10 cellular contexts compared by ENCODE assay signal in the genomic region with DNA sequence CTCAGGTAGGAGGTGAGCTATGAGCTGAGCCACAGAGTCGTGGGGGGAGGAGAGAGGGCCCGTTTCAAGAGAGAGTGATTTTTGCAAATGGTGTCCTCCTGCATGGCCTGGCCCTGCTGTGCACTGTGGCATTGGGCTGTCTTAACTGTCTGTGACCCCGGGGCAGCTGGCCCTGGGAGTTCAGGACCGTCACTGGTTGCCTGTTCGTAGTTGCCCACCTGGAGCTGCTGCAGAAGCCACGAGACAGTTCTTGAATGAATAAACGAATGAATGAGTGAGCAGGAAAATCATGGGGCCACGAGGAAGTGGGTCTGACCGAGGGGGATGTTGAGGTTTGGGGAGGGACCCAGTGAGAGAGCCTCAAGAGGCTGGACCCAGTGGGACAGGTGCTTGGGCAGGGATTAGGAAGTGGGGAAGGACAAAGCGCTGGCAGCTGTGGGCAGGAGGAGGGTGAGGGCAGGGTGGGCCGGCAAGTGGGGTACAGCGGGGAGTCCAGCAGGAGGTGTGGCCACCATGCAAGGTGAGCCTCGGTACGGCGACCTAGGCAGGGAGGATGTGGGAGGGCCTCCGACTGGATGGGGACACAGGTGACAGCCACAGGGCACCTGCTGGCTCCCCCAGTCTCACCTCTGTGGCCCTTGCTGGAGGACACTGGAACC. TPM values are rescaled to one million over a fixed set of nuclear protein-coding genes. Genes with fewer than 3 reads are reported as not detected.
DNase-seq lines count a peak whose midpoint lies in the region; ATAC-seq and TF ChIP-seq lines count a peak whose summit lies in the region.
"Had no signal": no experiment of that assay in that cellular context is flagged by ENCODE, and none has a peak within 500 bp of the region (broad histone marks: within the 10 kb centered on the region; RNA-seq: fewer than 3 reads in every experiment).

No MANE protein-coding gene starts in this region.

- H3K4me3 Mint-ChIP-seq in T-helper 2 cell treated with Interferon-gamma antibody and Interleukin-4, amounts not matched to agents 5 μg/mL and 100 μg/mL, for 36 hours = peak overlapping the region; percentile 81
- H3K4me3 Mint-ChIP-seq in endothelial cell (ENCODE audit: unreplicated experiment) = no peak overlapping the region

- ATAC-seq in heart right ventricle = no peak
- ATAC-seq in aorta (ENCODE audit: low FRiP score) = no peak
- ATAC-seq in GM21528 (IDR thresholded peaks at IDR 0.05; ENCODE audit: low FRiP score, unreplicated experiment) = no peak

- peak overlapping the region; percentile 83 for H3K27ac Mint-ChIP-seq in T-helper 2 cell treated with Interferon-gamma antibody and Interleukin-4, amounts not matched to agents 5 μg/mL and 100 μg/mL, for 36 hours
- H3K27ac Mint-ChIP-seq in endothelial cell (ENCODE audit: unreplicated experiment) = peak overlapping the region; percentile 45

- peaks cover 8 to 63% (median 50%) of the 10 kb centered on the region in 9 donors for H3K4me1 ChIP-seq in heart right ventricle
- no peaks in the 10 kb centered on the region for H3K4me1 ChIP-seq in aorta (ENCODE audit: control insufficient read depth in 1 of 2, insufficient read depth in 2 of 2, low read length in 2 of 2)
- H3K4me1 ChIP-seq: HAP-1 had no signal

- no peaks in the 10 kb centered on the region for H3K9me3 Mint-ChIP-seq in T-helper 2 cell treated with Interferon-gamma antibody and Interleukin-4, amounts not matched to agents 5 μg/mL and 100 μg/mL, for 36 hours
- no peaks in the 10 kb centered on the region for H3K9me3 Mint-ChIP-seq in endothelial cell (ENCODE audit: unreplicated experiment)

- H3K36me3 Mint-ChIP-seq in T-helper 2 cell treated with Interferon-gamma antibody and Interleukin-4, amounts not matched to agents 5 μg/mL and 100 μg/mL, for 36 hours (ENCODE audit: low read depth) = no peaks in the 10 kb centered on the region
- H3K36me3 Mint-ChIP-seq in endothelial cell (ENCODE audit: low read depth, unreplicated experiment) = peaks cover 8% of the 10 kb centered on the region

- H3K27ac ChIP-seq in heart right ventricle (no peak overlapping the region), aorta (ENCODE audit: low read depth in 1 of 2, low read length in 2 of 2) (no peak overlapping the region)

- no peaks in the 10 kb centered on the region for H3K36me3 ChIP-seq in heart right ventricle
- no peaks in the 10 kb centered on the region for H3K36me3 ChIP-seq in aorta (ENCODE audit: control insufficient read depth in 1 of 2, insufficient read depth in 2 of 2, low read length in 1 of 2)
- H3K36me3 ChIP-seq: HAP-1 had no signal

- intact Hi-C loops in cardiac septum (cut with DNase I) = no loop called here
- intact Hi-C loops in heart right ventricle (cut with DNase I) = no loop called here
- intact Hi-C loops in aorta (cut with DNase I) = no loop called here

- DNase-seq in cardiac septum (ENCODE audit: low spot score) (peak; percentile 47), heart right ventricle (no peak), endothelial cell (ENCODE audit: low spot score) (no peak), aorta (peak; percentile 35 to 63), cortex of kidney (lab: John Stamatoyannopoulos, UW) (no peak), NCI-H82 (lab: John Stamatoyannopoulos, UW) (no peak)
- no peak for DNase-seq in T-helper 2 cell treated with Interferon-gamma antibody and Interleukin-4, amounts not matched to agents 5 μg/mL and 100 μg/mL, for 36 hours (ENCODE audit: low spot score)
- DNase-seq: NCI-H2029 treated with DMSO at 0.1 percent for 48 hours had no signal

- WGBS in heart right ventricle, 2 donors = 84 to 90% methylated on average over 16 of the region's 16 CpGs
- WGBS in aorta, 2 donors = 88 to 90% methylated on average over 16 of the region's 16 CpGs

- TF ChIP-seq CTCF in heart right ventricle (IDR thresholded peaks at IDR 0.05) (no peak), endothelial cell (IDR thresholded peaks at IDR 0.05; ENCODE audit: unreplicated experiment) (no peak)

- peaks cover 0 to 2% (median 0%) of the 10 kb centered on the region in 11 donors for H3K9me3 ChIP-seq in heart right ventricle
- no peaks in the 10 kb centered on the region for H3K9me3 ChIP-seq in aorta (ENCODE audit: control insufficient read depth, low read length)
- H3K9me3 ChIP-seq: HAP-1 had no signal

- H3K4me3 ChIP-seq in heart right ventricle (no peak overlapping the region), aorta (ENCODE audit: low read length in 2 of 2) (no peak overlapping the region)
- H3K4me3 ChIP-seq: HAP-1 had no signal

- H3K27me3 Mint-ChIP-seq in T-helper 2 cell treated with Interferon-gamma antibody and Interleukin-4, amounts not matched to agents 5 μg/mL and 100 μg/mL, for 36 hours (ENCODE audit: low read depth) = peaks cover 31% of the 10 kb centered on the region
- peaks cover 9% of the 10 kb centered on the region for H3K27me3 Mint-ChIP-seq in endothelial cell (ENCODE audit: unreplicated experiment)

- H3K27me3 ChIP-seq in heart right ventricle = no peaks in the 10 kb centered on the region
- no peaks in the 10 kb centered on the region for H3K27me3 ChIP-seq in aorta (ENCODE audit: control insufficient read depth in 1 of 2, insufficient read depth in 2 of 2, low read length in 1 of 2)

- peaks cover 29% of the 10 kb centered on the region for H3K4me1 Mint-ChIP-seq in T-helper 2 cell treated with Interferon-gamma antibody and Interleukin-4, amounts not matched to agents 5 μg/mL and 100 μg/mL, for 36 hours (ENCODE audit: low read depth)
- H3K4me1 Mint-ChIP-seq in endothelial cell (ENCODE audit: unreplicated experiment) = peaks cover 89% of the 10 kb centered on the region

RNA-seq across cellular contexts. Expression of a gene that starts 10.1 kb away (rescaled TPM):
- total RNA-seq in cardiac septum (19.1 TPM), heart right ventricle (10 to 100 TPM in 9 of 10 donors, 1 to 10 TPM in 1; 9.7 to 24.3 (median 13.1) TPM), endothelial cell (ENCODE audit: unreplicated experiment) (116 TPM), aorta (10 to 100 TPM; 23.9 to 40.4 TPM)
- polyA plus RNA-seq in heart right ventricle (10 to 100 TPM; 10.6 to 24.4 TPM), aorta (10 to 100 TPM; 10.3 to 28.2 TPM)

RNA-seq across cellular contexts. Expression of a gene that starts 54.0 kb away (rescaled TPM):
- total RNA-seq in cardiac septum (1.1 TPM), heart right ventricle (1 to 10 TPM in 1 of 10 donors, under 1 TPM in 9; 0.25 to 1.0 (median 0.41) TPM), endothelial cell (ENCODE audit: unreplicated experiment) (0.97 TPM), aorta (1 to 10 TPM; 1.9 to 3.5 TPM)
- polyA plus RNA-seq in heart right ventricle (1 to 10 TPM in 1 of 2 donors, under 1 TPM in 1; 0.28 to 1.2 TPM), aorta (under 1 TPM in 1 of 2 donors, not detected in 1; 0.33 TPM)

Comparison
In these comparisons a context has a peak if more than half of its experiments do, and no peak if none do; other contexts are left out.
1. DNase-seq: peak in cardiac septum (single experiment) and aorta (2 of 2); none in heart right ventricle (0 of 2), T-helper 2 cell treated with Interferon-gamma antibody and Interleukin-4, amounts not matched to agents 5 μg/mL and 100 μg/mL, for 36 hours (single experiment), endothelial cell (single experiment), cortex of kidney (single experiment) and NCI-H82 (single experiment).